24 cellular contexts compared by ENCODE assay signal in the genomic region with DNA sequence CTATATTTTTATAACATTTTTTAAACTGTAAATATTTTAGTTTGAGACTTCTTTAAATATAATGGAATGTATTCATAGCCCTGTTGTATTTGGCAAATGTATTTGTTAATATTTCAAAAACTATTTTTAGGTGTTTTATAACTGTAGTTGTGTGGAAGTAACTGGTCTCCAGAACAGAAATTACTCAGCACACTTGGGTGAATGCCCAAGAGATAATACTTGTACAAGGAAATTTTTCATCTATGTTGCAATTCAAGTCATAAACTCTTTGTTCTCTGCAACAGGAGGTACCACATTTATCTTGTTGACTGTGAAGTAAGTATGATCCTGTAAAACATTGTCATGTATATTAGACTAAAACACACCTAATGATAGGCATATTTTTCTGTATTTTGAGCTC.
DNase-seq lines count a peak whose midpoint lies in the region; ATAC-seq, FAIRE-seq and TF ChIP-seq lines count a peak whose summit lies in the region.
"Had no signal": no experiment of that assay in that cellular context is flagged by ENCODE, and none has a peak within 500 bp of the region (broad histone marks: within the 10 kb centered on the region; RNA-seq: fewer than 3 reads in every experiment).

No MANE protein-coding gene starts in this region.

- TF ChIP-seq EP300 in transverse colon (IDR thresholded peaks at IDR 0.05; ENCODE audit: low read depth) = no peak

- no peak overlapping the region for H3K18ac ChIP-seq in mesendoderm (ENCODE audit: low read length)

- no peak overlapping the region for H3K27ac Mint-ChIP-seq in MCF 10A (ENCODE audit: low read depth, unreplicated experiment)
- H3K27ac Mint-ChIP-seq: activated CD4-positive, alpha-beta T cell treated with anti-CD3 and anti-CD28 coated beads for 36 hours; activated T-helper 2 cell treated with anti-CD3 and anti-CD28 coated beads, Interferon-gamma antibody, Interleukin-2, Interleukin-4, amounts not matched to agents 10 μg/mL and 5 μg/mL and 100 μg/mL, durations not matched to agents 14 hours and 24 hours and 36 hours; immature natural killer cell; naive thymus-derived CD8-positive, alpha-beta T cell had no signal

- CTCF ChIA-PET in MCF 10A (lab: Yijun Ruan, JAX) = no interaction called here
- CTCF ChIA-PET in mammary epithelial cell (lab: Charles Lee; ENCODE audit: low non-redundant PET) = no interaction called here

- H3K23ac ChIP-seq in mesendoderm (ENCODE audit: low read length) = no peak overlapping the region

- H2BK120ac ChIP-seq in mesendoderm (ENCODE audit: low read depth, low read length) = no peak overlapping the region

- H2AK5ac ChIP-seq in mesendoderm (ENCODE audit: low read length) = no peak overlapping the region

- no peak for TF ChIP-seq CTCF in MCF 10A (IDR thresholded peaks at IDR 0.05; ENCODE audit: unreplicated experiment)
- TF ChIP-seq CTCF in mammary epithelial cell (conservative IDR thresholded peaks at IDR 0.05 in 1 of 2, IDR thresholded peaks at IDR 0.05 in 1 of 2; ENCODE audit: extremely low read depth in 1 of 2, insufficient read depth in 1 of 2, low read depth in 1 of 2, low read length in 2 of 2) = no peak
- no peak for TF ChIP-seq CTCF in brain microvascular endothelial cell (IDR thresholded peaks at IDR 0.05; ENCODE audit: low read depth, low read length, missing control alignments)
- TF ChIP-seq CTCF in kidney (IDR thresholded peaks at IDR 0.05; ENCODE audit: borderline replicate concordance, extremely low read depth, insufficient read depth) = no peak
- no peak for TF ChIP-seq CTCF in transverse colon (IDR thresholded peaks at IDR 0.05)

- H3K27ac ChIP-seq in mammary epithelial cell (ENCODE audit: insufficient read depth, low read depth, low read length) = no peak overlapping the region
- H3K27ac ChIP-seq in brain microvascular endothelial cell = no peak overlapping the region
- no peak overlapping the region for H3K27ac ChIP-seq in kidney (ENCODE audit: low read depth in 2 of 2, low read length in 2 of 2)
- no peak overlapping the region for H3K27ac ChIP-seq in transverse colon
- H3K27ac ChIP-seq in mesendoderm (ENCODE audit: low read depth, low read length) = no peak overlapping the region
- H3K27ac ChIP-seq: BLaER1 treated with 17β-estradiol and CSF1 and Interleukin-3, amounts not matched to agents 10 nM and 100 nM; parathyroid adenoma; Peyer's patch; skin epidermis had no signal

- DNase-seq in MCF 10A (ENCODE audit: unreplicated experiment) (peak; percentile 38), mammary epithelial cell (no peak), brain microvascular endothelial cell (peak; percentile 86), kidney (no peak), transverse colon (peak; percentile 43), mesendoderm (no peak), globus pallidus (ENCODE audit: low spot score) (no peak)
- DNase-seq: 8988T; activated CD4-positive, alpha-beta T cell treated with anti-CD3 and anti-CD28 coated beads for 36 hours; DMS 273 treated with DMSO at 0.1 percent for 48 hours; GDM1; immature natural killer cell; naive thymus-derived CD8-positive, alpha-beta T cell; NCI-H1105; Peyer's patch; SK-N-SH; stimulated activated CD4-positive, alpha-beta T cell treated with anti-CD3 and anti-CD28 coated beads, Interleukin-4, amount 100 ng/mL, for 24 hours; T1000 had no signal

- no peak overlapping the region for H2BK5ac ChIP-seq in mesendoderm (ENCODE audit: low read length)

- no peak for ATAC-seq in GM21619 (IDR thresholded peaks at IDR 0.05; ENCODE audit: unreplicated experiment)
- ATAC-seq: activated CD4-positive, alpha-beta T cell treated with anti-CD3 and anti-CD28 coated beads for 36 hours; naive thymus-derived CD8-positive, alpha-beta T cell had no signal

- TF ChIP-seq POLR2A in transverse colon (IDR thresholded peaks at IDR 0.05) = no peak

- no peaks in the 10 kb centered on the region for H4K20me1 ChIP-seq in mammary epithelial cell (ENCODE audit: insufficient read depth, low read length)
- H4K20me1 ChIP-seq: BLaER1 treated with 17β-estradiol and CSF1 and Interleukin-3, amounts not matched to agents 10 nM and 100 nM had no signal

- H3K4me2 ChIP-seq in mammary epithelial cell (ENCODE audit: insufficient read depth, low read depth, low read length) = no peak overlapping the region
- no peak overlapping the region for H3K4me2 ChIP-seq in mesendoderm (ENCODE audit: low read length)
- H3K4me2 ChIP-seq: BLaER1 treated with 17β-estradiol and CSF1 and Interleukin-3, amounts not matched to agents 10 nM and 100 nM; SK-N-SH had no signal

- H3K4me3 Mint-ChIP-seq in MCF 10A (ENCODE audit: unreplicated experiment) = no peak overlapping the region
- H3K4me3 Mint-ChIP-seq: activated CD4-positive, alpha-beta T cell treated with anti-CD3 and anti-CD28 coated beads for 36 hours; immature natural killer cell; naive thymus-derived CD8-positive, alpha-beta T cell had no signal

- in situ Hi-C loops in mammary epithelial cell (cut with MboI; ENCODE audit: low sequenced_read_pairs in 2 of 2) = no loop called here
- in situ Hi-C loops in brain microvascular endothelial cell (cut with HindIII; ENCODE audit: low pct_ligation_motif_present, low sequenced_read_pairs) = no loop called here
- in situ Hi-C loops in transverse colon (cut with MboI; ENCODE audit: low pct_ligation_motif_present in 1 of 4, low pct_unique_long_range_greater_than_20kb in 1 of 4, low sequenced_read_pairs in 3 of 4) = no loop called here

- BruUV-seq in MCF 10A (replicated peaks; lab: Mats Ljungman, UMichigan) (no TSS peak), mammary epithelial cell (replicated peaks; lab: Mats Ljungman, UMichigan) (no TSS peak)

- H3K9me3 Mint-ChIP-seq in MCF 10A (ENCODE audit: unreplicated experiment) = peaks cover 12% of the 10 kb centered on the region

- H3K9me3 ChIP-seq in mammary epithelial cell (replicated peaks; ENCODE audit: insufficient read depth, low read length) = no peaks in the 10 kb centered on the region
- H3K9me3 ChIP-seq in kidney (ENCODE audit: control insufficient read depth in 1 of 2, low read length in 2 of 2) = no peaks in the 10 kb centered on the region
- peaks cover 0 to under 1% of the 10 kb centered on the region in 2 donors for H3K9me3 ChIP-seq in transverse colon
- H3K9me3 ChIP-seq: BLaER1 treated with 17β-estradiol and CSF1 and Interleukin-3, amounts not matched to agents 10 nM and 100 nM; Peyer's patch had no signal

- H3K27me3 Mint-ChIP-seq in MCF 10A (ENCODE audit: insufficient read depth, unreplicated experiment) = no peaks in the 10 kb centered on the region
- H3K27me3 Mint-ChIP-seq: activated CD4-positive, alpha-beta T cell treated with anti-CD3 and anti-CD28 coated beads for 36 hours; naive thymus-derived CD8-positive, alpha-beta T cell had no signal

- no peak overlapping the region for H3K56ac ChIP-seq in mesendoderm (ENCODE audit: low read length)

- H3K4me1 ChIP-seq in mammary epithelial cell (ENCODE audit: insufficient read depth, low read length) (no peaks in the 10 kb centered on the region), kidney (ENCODE audit: control insufficient read depth in 1 of 2, insufficient read depth in 1 of 2, low read depth in 1 of 2, low read length in 2 of 2) (no peaks in the 10 kb centered on the region), transverse colon (peaks cover 0 to 9% (median 0%) of the 10 kb centered on the region in 4 donors), mesendoderm (ENCODE audit: control insufficient read depth, low read depth, low read length) (no peaks in the 10 kb centered on the region)
- H3K4me1 ChIP-seq: BLaER1 treated with 17β-estradiol and CSF1 and Interleukin-3, amounts not matched to agents 10 nM and 100 nM; parathyroid adenoma; Peyer's patch had no signal

- H3K79me1 ChIP-seq in mesendoderm (ENCODE audit: low read length) = no peaks in the 10 kb centered on the region

- POLR2A ChIA-PET in MCF 10A (lab: Yijun Ruan, JAX) = no interaction called here

- dilution Hi-C loops in mammary epithelial cell (cut with HindIII; ENCODE audit: low sequenced_read_pairs) = no loop called here

- H3K9ac ChIP-seq in mammary epithelial cell (ENCODE audit: insufficient read depth, low read length) (no peak overlapping the region), kidney (ENCODE audit: low read length in 2 of 2) (no peak overlapping the region), mesendoderm (ENCODE audit: low read length) (no peak overlapping the region)
- H3K9ac ChIP-seq: BLaER1 treated with 17β-estradiol and CSF1 and Interleukin-3, amounts not matched to agents 10 nM and 100 nM; parathyroid adenoma; SK-N-SH had no signal

- H3K36me3 Mint-ChIP-seq in MCF 10A (ENCODE audit: insufficient read depth, unreplicated experiment) = no peaks in the 10 kb centered on the region
- H3K36me3 Mint-ChIP-seq: immature natural killer cell; naive thymus-derived CD8-positive, alpha-beta T cell had no signal

- no peaks in the 10 kb centered on the region for H3K36me3 ChIP-seq in mammary epithelial cell (ENCODE audit: insufficient read depth, low read length)
- H3K36me3 ChIP-seq in brain microvascular endothelial cell (replicated peaks) = no peaks in the 10 kb centered on the region
- no peaks in the 10 kb centered on the region for H3K36me3 ChIP-seq in kidney (ENCODE audit: control insufficient read depth in 1 of 2, insufficient read depth in 2 of 2, low read length in 2 of 2)
- no peaks in the 10 kb centered on the region for H3K36me3 ChIP-seq in transverse colon
- no peaks in the 10 kb centered on the region for H3K36me3 ChIP-seq in mesendoderm (ENCODE audit: control insufficient read depth, insufficient read depth, low read length)
- H3K36me3 ChIP-seq: BLaER1 treated with 17β-estradiol and CSF1 and Interleukin-3, amounts not matched to agents 10 nM and 100 nM; Peyer's patch had no signal

- no peak overlapping the region for H2AFZ ChIP-seq in mammary epithelial cell (ENCODE audit: low read depth, low read length)
- H2AFZ ChIP-seq: parathyroid adenoma had no signal

- no peaks in the 10 kb centered on the region for H3K4me1 Mint-ChIP-seq in MCF 10A (ENCODE audit: insufficient read depth, unreplicated experiment)
- H3K4me1 Mint-ChIP-seq: activated CD4-positive, alpha-beta T cell treated with anti-CD3 and anti-CD28 coated beads for 36 hours; immature natural killer cell; naive thymus-derived CD8-positive, alpha-beta T cell had no signal

- H3K4ac ChIP-seq in mesendoderm (ENCODE audit: low read depth, low read length) = no peak overlapping the region

- no peak overlapping the region for H2BK15ac ChIP-seq in mesendoderm (replicated peaks; ENCODE audit: low read depth)

- no peaks in the 10 kb centered on the region for H3K27me3 ChIP-seq in mammary epithelial cell (ENCODE audit: insufficient read depth, low read length)
- no peaks in the 10 kb centered on the region for H3K27me3 ChIP-seq in brain microvascular endothelial cell (replicated peaks)
- H3K27me3 ChIP-seq in transverse colon = no peaks in the 10 kb centered on the region
- H3K27me3 ChIP-seq in mesendoderm (ENCODE audit: insufficient read depth, low read length, poor library complexity) = no peaks in the 10 kb centered on the region
- H3K27me3 ChIP-seq: BLaER1 treated with 17β-estradiol and CSF1 and Interleukin-3, amounts not matched to agents 10 nM and 100 nM; Peyer's patch had no signal

- H3K4me3 ChIP-seq in mammary epithelial cell (replicated peaks in 1 of 3; ENCODE audit: insufficient read depth in 1 of 3, low read depth in 2 of 3, low read length in 3 of 3) = no peak overlapping the region
- no peak overlapping the region for H3K4me3 ChIP-seq in brain microvascular endothelial cell (ENCODE audit: low read depth, low read length)
- H3K4me3 ChIP-seq in kidney (ENCODE audit: low read length in 2 of 2) = no peak overlapping the region
- H3K4me3 ChIP-seq in transverse colon = no peak overlapping the region
- H3K4me3 ChIP-seq in mesendoderm (ENCODE audit: low read length) = no peak overlapping the region
- H3K4me3 ChIP-seq: BLaER1 treated with 17β-estradiol and CSF1 and Interleukin-3, amounts not matched to agents 10 nM and 100 nM; Peyer's patch; skin epidermis had no signal

- FAIRE-seq in kidney (lab: Jason Lieb, UNC) = peak; percentile 35
- FAIRE-seq: GM19239 had no signal

- intact Hi-C loops in MCF 10A (cut with micrococcal nuclease) = no loop called here
- intact Hi-C loops in mammary epithelial cell (cut with micrococcal nuclease) = no loop called here
- intact Hi-C loops in kidney (cut with DNase I) = no loop called here
- intact Hi-C loops in transverse colon (cut with DNase I; ENCODE audit: low total_unique reads) = no loop called here

- no peak overlapping the region for H4K8ac ChIP-seq in mesendoderm (ENCODE audit: low read depth, low read length)

- no peak overlapping the region for H4K5ac ChIP-seq in mesendoderm (ENCODE audit: low read length)

- H3K79me2 ChIP-seq in mammary epithelial cell (ENCODE audit: insufficient read depth, low read length) (no peaks in the 10 kb centered on the region), mesendoderm (ENCODE audit: control insufficient read depth, insufficient read depth, low read length) (no peaks in the 10 kb centered on the region)
- H3K79me2 ChIP-seq: parathyroid adenoma had no signal

Comparison
In these comparisons a context has a peak if more than half of its experiments do, and no peak if none do; other contexts are left out.
1. DNase-seq: peak in MCF 10A (single experiment), brain microvascular endothelial cell (single experiment) and transverse colon (single experiment); none in mammary epithelial cell (single experiment), kidney (single experiment), mesendoderm (single experiment) and globus pallidus (single experiment).